In genomic region chr5:137754961-137755762, GRCh38 we compare ENCODE assay signal across 8 cellular contexts. TPM values are rescaled to one million over a fixed set of nuclear protein-coding genes. Genes with fewer than 3 reads are reported as not detected.
A peak's percentile ranks its signal among the peaks of the same experiment; 100 is the strongest.
DNase-seq lines count a peak whose midpoint lies in the region; ATAC-seq, FAIRE-seq and TF ChIP-seq lines count a peak whose summit lies in the region.

No MANE protein-coding gene starts in this region.

- H4K20me1 ChIP-seq in K562 (replicated peaks; ENCODE audit: control insufficient read depth, insufficient read depth, low read length) = peaks cover 27% of the 10 kb centered on the region

- H3K4me1 ChIP-seq in K562 (replicated peaks in 1 of 2; ENCODE audit: control insufficient read depth in 2 of 2, insufficient read depth in 2 of 2, low read length in 2 of 2) = peaks cover 0 to 16% of the 10 kb centered on the region in 2 experiments; a peak in 3 of 5 replicates
- peaks cover 1 to 23% (median 15%) of the 10 kb centered on the region in 4 donors for H3K4me1 ChIP-seq in liver (ENCODE audit: control insufficient read depth in 4 of 4, insufficient read depth in 4 of 4, low read length in 3 of 4)
- peaks cover 15 to 30% (median 26%) of the 10 kb centered on the region in 4 donors for H3K4me1 ChIP-seq in transverse colon

- TF ChIP-seq RAD21 in K562 (CRISPR knock-in tag; conservative IDR thresholded peaks at IDR 0.05 in 1 of 2, IDR thresholded peaks at IDR 0.05 in 1 of 2) (no peak), liver (IDR thresholded peaks at IDR 0.05) (no peak)

- ATAC-seq in HG03460 (IDR thresholded peaks at IDR 0.05; ENCODE audit: unreplicated experiment) (peak; percentile 10), K562 (peak; percentile 27), HG02798 (IDR thresholded peaks at IDR 0.05; ENCODE audit: poor library complexity, unreplicated experiment) (no peak)

- no peak for FAIRE-seq in K562 (lab: Jason Lieb, UNC)

- DNase-seq in NCI-H510A treated with DMSO at 0.1 percent for 48 hours (lab: John Stamatoyannopoulos, UW) (peak; percentile 60), NCI-H510A (lab: John Stamatoyannopoulos, UW) (no peak), K562 (ENCODE audit: extremely low read depth in 1 of 4, low spot score in 3 of 4) (no peak), transverse colon (no peak), NCI-H526 treated with DMSO at 0.1 percent for 48 hours (lab: John Stamatoyannopoulos, UW) (no peak)

- no peaks in the 10 kb centered on the region for H3K9me1 ChIP-seq in K562 (ENCODE audit: control insufficient read depth, insufficient read depth, low read length)

- TF ChIP-seq CTCF in K562 (IDR thresholded peaks at IDR 0.05 in 2 of 3, conservative IDR thresholded peaks at IDR 0.05 in 1 of 3; ENCODE audit: insufficient read depth in 2 of 3, low read depth in 1 of 3, low read length in 3 of 3) (no peak), liver (IDR thresholded peaks at IDR 0.05; ENCODE audit: low read depth, low read length, missing input control) (no peak), transverse colon (IDR thresholded peaks at IDR 0.05) (peak in 1 of 5 experiments; percentile 0)

- TF ChIP-seq POLR2A in K562 (conservative IDR thresholded peaks at IDR 0.05) (no peak), transverse colon (IDR thresholded peaks at IDR 0.05) (no peak)

- H3K9me3 ChIP-seq in K562 (replicated peaks; ENCODE audit: control insufficient read depth, insufficient read depth, low read depth, low read length) (no peaks in the 10 kb centered on the region), liver (ENCODE audit: control insufficient read depth in 4 of 4, low read length in 3 of 4) (no peaks in the 10 kb centered on the region), transverse colon (no peaks in the 10 kb centered on the region)

- TSS peak; percentile 76 for BruUV-seq in K562 (replicated peaks; lab: Mats Ljungman, UMichigan)

- CTCF ChIA-PET in K562 (lab: Yijun Ruan, JAX; ENCODE audit: low intra/inter-chr PET ratio) = no interaction called here

- H3K27me3 ChIP-seq in K562 (ENCODE audit: control insufficient read depth in 2 of 2, insufficient read depth in 2 of 2, low read length in 2 of 2) (peaks cover 6% of the 10 kb centered on the region in 2 experiments; a peak in 3 of 5 replicates), liver (ENCODE audit: control insufficient read depth in 4 of 4, insufficient read depth in 4 of 4, low read length in 3 of 4) (no peaks in the 10 kb centered on the region), transverse colon (no peaks in the 10 kb centered on the region)

- in situ Hi-C loops in K562 (cut with MboI) (no loop called here), transverse colon (cut with MboI; ENCODE audit: low pct_ligation_motif_present in 1 of 4, low pct_unique_long_range_greater_than_20kb in 1 of 4, low sequenced_read_pairs in 3 of 4) (no loop called here)

- peaks cover 40% of the 10 kb centered on the region for H3K79me2 ChIP-seq in K562 (ENCODE audit: control insufficient read depth, insufficient read depth, low read length)

- peak overlapping the region; percentile 97 for H3K27ac ChIP-seq in K562 (ENCODE audit: extremely low read depth, low read depth, low read length)
- peak overlapping the region; percentile 99 to 100 for H3K27ac ChIP-seq in liver (ENCODE audit: low read depth in 1 of 2, low read length in 2 of 2)
- H3K27ac ChIP-seq in transverse colon = peak overlapping the region; percentile 96 to 100 (median 98)

- peak overlapping the region; percentile 93 for H3K4me2 ChIP-seq in K562 (ENCODE audit: insufficient read depth, low read length)

- H3K36me3 ChIP-seq in K562 (ENCODE audit: control insufficient read depth, insufficient read depth, low read length) = peaks cover 21% of the 10 kb centered on the region; the same call in 2 of the 3 replicates
- no peaks in the 10 kb centered on the region for H3K36me3 ChIP-seq in liver (ENCODE audit: control insufficient read depth in 4 of 4, insufficient read depth in 3 of 4, low read depth in 1 of 4, low read length in 3 of 4)
- no peaks in the 10 kb centered on the region for H3K36me3 ChIP-seq in transverse colon

- intact Hi-C loops in K562 (cut with micrococcal nuclease) = loop anchor here (5.0 kb wide), 2 partner anchors 242 to 277 kb away; partner anchors contain the start of gene FAM13B
- intact Hi-C loops in transverse colon (cut with DNase I; ENCODE audit: low total_unique reads) = no loop called here

- H3K9ac ChIP-seq in K562 (ENCODE audit: insufficient read depth in 1 of 2, low read depth in 2 of 2, low read length in 2 of 2) = peak overlapping the region; percentile 98 to 100
- peak overlapping the region; percentile 41 to 93 for H3K9ac ChIP-seq in liver (ENCODE audit: low read depth in 1 of 2, low read length in 2 of 2)

- WGBS in K562 (ENCODE audit: insufficient coverage, low coverage, missing lambda C conversion rate) = 31% methylated on average over 20 of the region's 36 CpGs
- WGBS in liver = 32% methylated on average over 36 of the region's 36 CpGs
- WGBS in transverse colon (ENCODE audit: low coverage in 1 of 2), 2 donors = 35 to 75% methylated on average over 9 to 32 of the region's 36 CpGs

- H3K4me3 ChIP-seq in K562 (peak overlapping the region; percentile 76), liver (ENCODE audit: low read depth in 1 of 3, low read length in 3 of 3) (peak overlapping the region; percentile 73), transverse colon (peak overlapping the region; percentile 61 to 80 (median 70))

- TF ChIP-seq EP300 in K562 (IDR thresholded peaks at IDR 0.05; ENCODE audit: low read length) = no peak
- no peak for TF ChIP-seq EP300 in transverse colon (IDR thresholded peaks at IDR 0.05; ENCODE audit: low read depth)

- POLR2A ChIA-PET in K562 (lab: Yijun Ruan, JAX) = interaction anchor here (0.6 to 2.0 kb wide), 5 partner anchors 23 to 927 kb away, joined by 3 to 10 read pairs (median 3); no protein-coding TSS in a partner anchor

- H2AFZ ChIP-seq in K562 (ENCODE audit: low read depth, low read length) = peak overlapping the region; percentile 97

TF ChIP-seq in liver, 16 proteins besides CTCF, POLR2A, EP300 and RAD21:
- TF ChIP-seq MAX (IDR thresholded peaks at IDR 0.05) = peak; percentile 30
- TF ChIP-seq RXRA (IDR thresholded peaks at IDR 0.05) = no peak
- TF ChIP-seq YY1 (IDR thresholded peaks at IDR 0.05) = peak; percentile 78
- TF ChIP-seq JUND (IDR thresholded peaks at IDR 0.05) = no peak
- TF ChIP-seq SP1 (IDR thresholded peaks at IDR 0.05) = no peak
- no peak for TF ChIP-seq HNF4A (conservative IDR thresholded peaks at IDR 0.05)

RNA-seq across cellular contexts. Expression of gene HNRNPA0, which starts 1.0 kb away (rescaled TPM):
- total RNA-seq in K562 (2011; cell fraction: chromatin; rRNA removed; ENCODE audit: low replicate concordance) = 5.5 and 7.0 TPM in 2 replicates
- total RNA-seq in K562 (2011; cell fraction: nucleolus; rRNA removed) = 5.8 and 7.3 TPM in 2 replicates
- 8.4 and 11.3 TPM in 2 replicates for total RNA-seq in K562 (2011; cell fraction: nucleoplasm; rRNA removed)
- total RNA-seq in K562 (2014; rRNA removed) (9.9 and 10.9 TPM in 2 replicates), K562 (2014; rRNA removed; fragmentation: Illumina TruSeq; extraction: Trizol) (9.2 and 10.3 TPM in 2 replicates), K562 (2015; rRNA removed; fragmentation: Illumina TruSeq; extraction: Trizol) (14.0 and 14.1 TPM in 2 replicates), K562 (2021) (29.8 and 33.3 TPM in 2 replicates), liver (10 to 100 TPM in 1 of 2 donors, 1 to 10 TPM in 1; 4.9 to 12.9 TPM), transverse colon (10 to 100 TPM in 1 of 4 donors, 1 to 10 TPM in 3; 6.0 to 10.8 (median 9.0) TPM)
- polyA plus RNA-seq in K562 (2011; rRNA removed) (10.7 and 11.0 TPM in 2 replicates), K562 (2014; fragmentation: Illumina TruSeq; extraction: Trizol) (20.2 and 27.4 TPM in 2 replicates), K562 (2014; fragmentation: Nextera tagmentation; extraction: Ambion mirVana) (1 to 10 TPM; 5.0 to 5.7 TPM), K562 (2014; rRNA removed) (24.6 and 26.7 TPM in 2 replicates), liver (10 to 100 TPM in 1 of 2 donors, 1 to 10 TPM in 1; 1.8 to 10.2 TPM)
- 8.9 and 13.6 TPM in 2 replicates for polyA plus RNA-seq in K562 (2011; cell fraction: cytosol; rRNA removed)
- 4.6 and 4.7 TPM in 2 replicates for polyA plus RNA-seq in K562 (2011; cell fraction: nucleus; rRNA removed)
- polyA plus RNA-seq in K562 (2012) = 22.8 and 30.2 TPM in 2 replicates
- 6.5 and 8.4 TPM in 2 replicates for polyA minus RNA-seq in K562 (2011; rRNA and poly(A)+ RNA removed)
- polyA minus RNA-seq in K562 (2011; cell fraction: cytosol; rRNA and poly(A)+ RNA removed) = 7.5 and 8.3 TPM in 2 replicates
- 3.9 and 7.9 TPM in 2 replicates for polyA minus RNA-seq in K562 (2011; cell fraction: nucleus; rRNA and poly(A)+ RNA removed)

RNA-seq across cellular contexts. Expression of gene KLHL3, which starts 19.3 kb away (rescaled TPM):
- 2.6 and 4.0 TPM in 2 replicates for total RNA-seq in K562 (2011; cell fraction: chromatin; rRNA removed; ENCODE audit: low replicate concordance)
- 1.6 and 2.3 TPM in 2 replicates for total RNA-seq in K562 (2011; cell fraction: nucleolus; rRNA removed)
- 2.4 and 3.3 TPM in 2 replicates for total RNA-seq in K562 (2011; cell fraction: nucleoplasm; rRNA removed)
- total RNA-seq in K562 (2014; rRNA removed) (under 0.01 and 0.65 TPM in 2 replicates), K562 (2014; rRNA removed; fragmentation: Illumina TruSeq; extraction: Trizol) (0.26 and 0.33 TPM in 2 replicates), K562 (2015; rRNA removed; fragmentation: Illumina TruSeq; extraction: Trizol) (0.64 and 0.65 TPM in 2 replicates), K562 (2021) (0.31 and 0.38 TPM in 2 replicates), liver (1 to 10 TPM; 5.0 to 8.8 TPM), transverse colon (1 to 10 TPM in 3 of 4 donors, under 1 TPM in 1; 0.75 to 4.4 (median 2.6) TPM)
- polyA plus RNA-seq in K562 (2011; rRNA removed) (1.5 and 2.1 TPM in 2 replicates), K562 (2014; fragmentation: Illumina TruSeq; extraction: Trizol) (0.22 and 0.24 TPM in 2 replicates), K562 (2014; fragmentation: Nextera tagmentation; extraction: Ambion mirVana) (under 1 TPM; 0.14 to 0.18 TPM), K562 (2014; rRNA removed) (0.19 and 0.47 TPM in 2 replicates), liver (1 to 10 TPM in 1 of 2 donors, under 1 TPM in 1; 0.91 to 2.3 TPM)
- 0.58 and 0.94 TPM in 2 replicates for polyA plus RNA-seq in K562 (2011; cell fraction: cytosol; rRNA removed)
- 4.1 and 5.2 TPM in 2 replicates for polyA plus RNA-seq in K562 (2011; cell fraction: nucleus; rRNA removed)
- polyA plus RNA-seq in K562 (2012) = 0.43 and 2.9 TPM in 2 replicates
- 4.1 and 4.4 TPM in 2 replicates for polyA minus RNA-seq in K562 (2011; rRNA and poly(A)+ RNA removed)
- 0.64 TPM in 1 of 2 replicates, not detected in the other for polyA minus RNA-seq in K562 (2011; cell fraction: cytosol; rRNA and poly(A)+ RNA removed)
- polyA minus RNA-seq in K562 (2011; cell fraction: nucleus; rRNA and poly(A)+ RNA removed) = 3.4 and 6.1 TPM in 2 replicates
